Comparison of ENCODE assay signal across 8 cellular contexts in the genomic region with DNA sequence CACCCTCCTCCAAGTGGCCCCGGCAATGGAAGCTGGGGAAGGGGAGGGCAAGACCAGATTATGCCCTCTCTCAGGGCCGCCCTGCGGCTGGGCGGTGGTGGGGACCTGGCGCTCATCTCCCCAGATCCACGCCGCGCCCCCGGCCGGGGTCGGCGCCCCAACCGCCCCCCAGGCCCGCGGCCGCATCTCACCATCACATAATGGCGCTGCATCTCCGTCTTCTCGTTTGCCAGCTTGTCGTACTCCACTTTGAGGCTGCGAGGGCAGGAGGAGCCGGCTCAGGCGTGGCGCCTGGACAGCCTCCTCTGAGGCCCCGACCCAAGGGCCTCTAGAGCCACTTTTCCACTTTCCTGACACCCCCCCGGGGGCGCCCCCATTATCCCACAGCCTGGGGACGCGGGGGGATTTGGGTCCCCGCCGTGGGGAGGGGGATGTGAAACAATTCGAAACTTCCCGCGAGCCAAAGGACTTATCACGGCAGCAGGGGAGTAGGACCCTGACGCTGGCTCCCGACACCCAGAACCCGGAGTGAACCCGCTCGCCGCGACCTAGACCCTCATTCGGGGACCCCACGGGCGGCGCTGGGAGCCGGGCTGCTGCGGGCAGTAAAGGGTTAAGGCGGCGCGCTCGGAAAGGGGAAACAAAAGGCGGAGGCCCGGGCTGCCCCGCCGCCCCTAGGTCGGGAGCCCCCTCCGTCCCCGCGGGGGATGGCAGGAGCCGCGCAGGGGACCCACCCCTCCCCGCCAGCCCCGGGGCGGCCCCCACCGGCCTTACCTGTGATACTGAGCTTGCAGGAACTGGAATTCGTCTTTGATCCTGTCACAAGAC. TPM values are rescaled to one million over a fixed set of nuclear protein-coding genes. Genes with fewer than 3 reads are reported as not detected.
A peak's percentile ranks its signal among the peaks of the same experiment; 100 is the strongest.
DNase-seq lines count a peak whose midpoint lies in the region; ATAC-seq and TF ChIP-seq lines count a peak whose summit lies in the region.

No MANE protein-coding gene starts in this region.

- peak; percentile 11 for DNase-seq in EH (ENCODE audit: low read depth)
- peak; percentile 12 for DNase-seq in NCI-H1092 (lab: John Stamatoyannopoulos, UW)
- DNase-seq in activated T-cell treated with anti-CD3 and anti-CD28 coated beads for 48 hours (ENCODE audit: low read depth): peak; percentile 39
- DNase-seq in foreskin keratinocyte: no peak
- DNase-seq in trophoblast cell: peak in 1 of 2 donors; percentile 55
- no peak for DNase-seq in omental fat pad (ENCODE audit: low spot score)

- no peaks in the 10 kb centered on the region for H3K9me3 ChIP-seq in trophoblast cell (ENCODE audit: insufficient read depth, low read depth, low read length)

- H3K4me1 ChIP-seq in foreskin keratinocyte: peaks cover 14% of the 10 kb centered on the region
- H3K4me1 ChIP-seq in trophoblast cell (ENCODE audit: control insufficient read depth in 1 of 2, insufficient read depth in 2 of 2, low read length in 2 of 2): peaks cover 21 to 43% of the 10 kb centered on the region in 2 experiments

- peak overlapping the region; percentile 67 for H2BK5ac ChIP-seq in trophoblast cell (ENCODE audit: low read depth, low read length, poor library complexity)

- H3K4me2 ChIP-seq in trophoblast cell (ENCODE audit: low read length): peak overlapping the region; percentile 94

- H3K79me2 ChIP-seq in trophoblast cell (ENCODE audit: control insufficient read depth, insufficient read depth, low read length, poor library complexity): peaks cover 23% of the 10 kb centered on the region

- H2BK12ac ChIP-seq in trophoblast cell (ENCODE audit: low read length): peak overlapping the region; percentile 8

- no peak for TF ChIP-seq CTCF in foreskin keratinocyte (conservative IDR thresholded peaks at IDR 0.05)
- TF ChIP-seq CTCF in omental fat pad (IDR thresholded peaks at IDR 0.05): no peak

- peaks cover 40% of the 10 kb centered on the region for H3K79me1 ChIP-seq in trophoblast cell (ENCODE audit: low read length)

- peak overlapping the region; percentile 63 for H3K9ac ChIP-seq in trophoblast cell (ENCODE audit: low read length)

- no CpG with 5 or more reads among the region's 67 CpGs for WGBS in trophoblast cell (ENCODE audit: extremely low coverage, insufficient coverage, insufficient read length)

- H4K91ac ChIP-seq in trophoblast cell (ENCODE audit: low read depth, low read length): peak overlapping the region; percentile 72

- no peak overlapping the region for H2AK5ac ChIP-seq in trophoblast cell (ENCODE audit: low read length)

- H3K4me3 ChIP-seq in trophoblast cell (ENCODE audit: low read depth, low read length): peak overlapping the region; percentile 89

- no peak for ATAC-seq in foreskin keratinocyte
- ATAC-seq in GM18520 (IDR thresholded peaks at IDR 0.05; ENCODE audit: unreplicated experiment): no peak
- no peak for ATAC-seq in HG02759 (IDR thresholded peaks at IDR 0.05; ENCODE audit: unreplicated experiment)
- ATAC-seq in omental fat pad (ENCODE audit: low FRiP score): no peak

- peaks cover 3% of the 10 kb centered on the region for H3K27me3 ChIP-seq in foreskin keratinocyte
- no peaks in the 10 kb centered on the region for H3K27me3 ChIP-seq in trophoblast cell (ENCODE audit: insufficient read depth, low read length)

- H3K4ac ChIP-seq in trophoblast cell (ENCODE audit: low read depth, low read length): peak overlapping the region; percentile 98

- peak overlapping the region; percentile 81 for H3K18ac ChIP-seq in trophoblast cell (ENCODE audit: low read length)

- no peak overlapping the region for H2AFZ ChIP-seq in trophoblast cell (ENCODE audit: insufficient read depth, low read length, poor library complexity)

- H4K12ac ChIP-seq in trophoblast cell (ENCODE audit: low read depth, low read length): peak overlapping the region; percentile 13

- H3K27ac ChIP-seq in foreskin keratinocyte (peak overlapping the region; percentile 50), trophoblast cell (ENCODE audit: low read depth, low read length) (peak overlapping the region; percentile 44)

- H3K23ac ChIP-seq in trophoblast cell (ENCODE audit: low read length): no peak overlapping the region

- H4K8ac ChIP-seq in trophoblast cell (ENCODE audit: low read depth, low read length): peak overlapping the region; percentile 8

- H2BK120ac ChIP-seq in trophoblast cell (ENCODE audit: insufficient read depth, low read length, poor library complexity): peak overlapping the region; percentile 89

- H3K14ac ChIP-seq in trophoblast cell (ENCODE audit: low read length): peak overlapping the region; percentile 75

- peaks cover 0 to 12% of the 10 kb centered on the region in 2 experiments for H3K36me3 ChIP-seq in trophoblast cell (ENCODE audit: control insufficient read depth in 1 of 2, insufficient read depth in 2 of 2, low read length in 2 of 2)

RNA-seq across cellular contexts. Expression of gene TLE3, which starts 2.1 kb away (rescaled TPM):
- total RNA-seq in foreskin keratinocyte (24.1 and 28.1 TPM in 2 replicates), omental fat pad (100 to 1,000 TPM in 2 of 4 donors, 10 to 100 TPM in 2; 44.0 to 159 (median 78.8) TPM)
- polyA plus RNA-seq in foreskin keratinocyte: 11.3 and 14.0 TPM in 2 replicates
- polyA plus RNA-seq in trophoblast cell (2013): 139 and 146 TPM in 2 replicates

Comparison
In these comparisons a context has a peak if more than half of its experiments do, and no peak if none do; other contexts are left out.
1. DNase-seq: peak in EH (single experiment), NCI-H1092 (single experiment) and activated T-cell treated with anti-CD3 and anti-CD28 coated beads for 48 hours (single experiment); none in foreskin keratinocyte (0 of 2) and omental fat pad (single experiment).